8 cellular contexts compared by ENCODE assay signal in the genomic region with DNA sequence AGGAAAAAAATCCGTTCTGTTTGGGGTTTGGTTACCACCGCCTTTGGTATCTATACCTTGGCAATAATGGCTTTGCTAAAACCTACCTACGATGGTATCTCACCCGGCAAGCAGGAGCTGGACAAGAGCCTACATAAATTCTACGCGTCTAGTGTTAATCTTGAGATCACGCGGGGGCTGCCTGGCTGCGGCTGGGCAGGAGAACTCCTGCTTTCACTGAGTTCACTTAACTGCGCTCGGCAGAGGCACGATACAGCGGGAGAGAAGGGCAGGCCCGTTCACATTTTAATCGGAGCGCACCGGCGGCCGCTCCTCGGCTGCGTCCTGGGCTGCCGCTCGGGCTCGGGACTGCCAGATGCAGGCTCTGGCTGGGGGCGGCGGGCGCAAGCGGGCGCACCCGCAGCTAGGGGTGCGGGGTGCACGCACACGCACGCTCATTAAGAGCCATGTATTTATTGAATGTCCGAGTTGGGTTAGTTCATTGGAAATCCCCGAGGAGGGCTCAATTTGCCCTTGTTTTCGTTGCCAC. TPM values are rescaled to one million over a fixed set of nuclear protein-coding genes. Genes with fewer than 3 reads are reported as not detected.
DNase-seq lines count a peak whose midpoint lies in the region; ATAC-seq and TF ChIP-seq lines count a peak whose summit lies in the region.

No MANE protein-coding gene starts in this region.

- H3K4me1 ChIP-seq in duodenal mucosa (ENCODE audit: control insufficient read depth in 1 of 2, insufficient read depth in 2 of 2, low read length in 2 of 2): peaks cover 11 to 27% of the 10 kb centered on the region in 2 donors
- H3K4me1 ChIP-seq in neuron (ENCODE audit: insufficient read depth, low read length): peaks cover 14% of the 10 kb centered on the region

- no peak overlapping the region for H2AFZ ChIP-seq in neuron (ENCODE audit: low read depth, low read length)

- H3K4me3 ChIP-seq in duodenal mucosa (ENCODE audit: low read depth in 1 of 2, low read length in 2 of 2) (peak overlapping the region in 1 of 2 donors; percentile 36), neuron (ENCODE audit: low read length) (peak overlapping the region; percentile 75)

- intact Hi-C loops in Calu3 (cut with micrococcal nuclease; ENCODE audit: unreplicated experiment): no loop called here

- peaks cover 78% of the 10 kb centered on the region for H3K27me3 Mint-ChIP-seq in Calu3 (ENCODE audit: unreplicated experiment)

- H3K9ac ChIP-seq in duodenal mucosa (ENCODE audit: low read depth in 1 of 2, low read length in 2 of 2): no peak overlapping the region

- CTCF ChIA-PET in Calu3 (lab: Charles Lee): no interaction called here

- no TSS peak for BruUV-seq in Calu3 (replicated peaks; lab: Mats Ljungman, UMichigan)

- H3K4me1 Mint-ChIP-seq in Calu3 (ENCODE audit: low read depth, unreplicated experiment): peaks cover 18% of the 10 kb centered on the region

- peaks cover 6% of the 10 kb centered on the region for H3K9me3 Mint-ChIP-seq in Calu3 (ENCODE audit: low read depth, unreplicated experiment)

- no peaks in the 10 kb centered on the region for H3K9me3 ChIP-seq in duodenal mucosa (ENCODE audit: control insufficient read depth in 1 of 2, low read length in 2 of 2)
- no peaks in the 10 kb centered on the region for H3K9me3 ChIP-seq in neuron (ENCODE audit: low read length)

- DNase-seq in Calu3 (no peak), NAMALWA (ENCODE audit: low spot score) (peak; percentile 16), NCI-H2171 (lab: John Stamatoyannopoulos, UW) (no peak), SKM-1 treated with dmso at 0.1 percent for 144 hours (lab: John Stamatoyannopoulos, UW; ENCODE audit: unreplicated experiment) (no peak)

- TF ChIP-seq CTCF in Calu3 (IDR thresholded peaks at IDR 0.05; ENCODE audit: unreplicated experiment): no peak

- H3K27ac Mint-ChIP-seq in Calu3 (ENCODE audit: unreplicated experiment): no peak overlapping the region

- peak overlapping the region; percentile 27 for H3K27ac ChIP-seq in duodenal mucosa (ENCODE audit: low read depth, low read length)

- ATAC-seq in GM21367 (IDR thresholded peaks at IDR 0.05; ENCODE audit: unreplicated experiment) (no peak), GM21723 (IDR thresholded peaks at IDR 0.05; ENCODE audit: unreplicated experiment) (no peak)

- peaks cover 5% of the 10 kb centered on the region for H3K36me3 Mint-ChIP-seq in Calu3 (ENCODE audit: insufficient read depth, unreplicated experiment)

- H3K4me3 Mint-ChIP-seq in Calu3 (ENCODE audit: low read depth, unreplicated experiment): peak overlapping the region; percentile 67

- peaks cover 68 to 84% of the 10 kb centered on the region in 2 donors for H3K27me3 ChIP-seq in duodenal mucosa (ENCODE audit: control insufficient read depth in 1 of 2, insufficient read depth in 2 of 2, low read length in 2 of 2)
- no peaks in the 10 kb centered on the region for H3K27me3 ChIP-seq in neuron (ENCODE audit: insufficient read depth, low read length)

- H3K36me3 ChIP-seq in duodenal mucosa (ENCODE audit: control insufficient read depth in 1 of 2, insufficient read depth in 2 of 2, low read length in 2 of 2) (no peaks in the 10 kb centered on the region), neuron (ENCODE audit: insufficient read depth, low read length) (peaks cover 10% of the 10 kb centered on the region)

RNA-seq across cellular contexts. Expression of a gene that starts 1.7 kb away (rescaled TPM):
- total RNA-seq in Calu3 (2022): not detected in 2 replicates
